Comparison of ENCODE assay signal across 22 cellular contexts in the genomic region with DNA sequence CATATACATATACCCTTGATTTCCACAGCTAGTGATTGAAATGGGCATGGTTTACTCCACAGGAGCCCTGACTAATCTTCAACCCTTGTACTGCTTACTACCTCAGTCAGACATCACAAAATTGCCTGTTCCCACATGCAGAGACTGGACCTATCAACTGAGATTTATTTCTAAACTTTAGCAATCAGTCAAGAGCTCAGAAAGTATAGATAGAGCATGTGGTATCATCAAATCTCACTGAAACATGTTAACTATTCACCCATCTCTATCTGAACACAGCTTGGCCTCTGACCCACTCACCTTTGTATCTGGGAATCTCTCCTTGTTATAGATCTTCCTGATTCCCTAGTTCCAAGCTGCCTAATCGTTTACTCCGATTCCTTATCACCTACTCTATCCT. TPM values are rescaled to one million over a fixed set of nuclear protein-coding genes. Genes with fewer than 3 reads are reported as not detected.
DNase-seq lines count a peak whose midpoint lies in the region; ATAC-seq and TF ChIP-seq lines count a peak whose summit lies in the region.
"Had no signal": no experiment of that assay in that cellular context is flagged by ENCODE, and none has a peak within 500 bp of the region (broad histone marks: within the 10 kb centered on the region; RNA-seq: fewer than 3 reads in every experiment).

No MANE protein-coding gene starts in this region.

- peaks cover 10% of the 10 kb centered on the region for H3K4me1 ChIP-seq in endodermal cell (ENCODE audit: control insufficient read depth, insufficient read depth, low read length)
- peaks cover 0 to 27% (median 3%) of the 10 kb centered on the region in 4 donors for H3K4me1 ChIP-seq in right lobe of liver
- peaks cover 21% of the 10 kb centered on the region for H3K4me1 ChIP-seq in smooth muscle cell (ENCODE audit: low read depth)

- no peak for DNase-seq in activated naive CD4-positive, alpha-beta T cell (lab: John Stamatoyannopoulos, UW)
- DNase-seq in endodermal cell (no peak), right lobe of liver (no peak), smooth muscle cell (lab: John Stamatoyannopoulos, UW; ENCODE audit: unreplicated experiment) (no peak), MG63 (no peak), SW 1271 (lab: John Stamatoyannopoulos, UW) (no peak), middle frontal gyrus (ENCODE audit: extremely low spot score, low spot score) (no peak)
- DNase-seq: activated CD4-positive, alpha-beta T cell treated with anti-CD3 and anti-CD28 coated beads for 1 hour; activated CD8-positive, alpha-beta T cell treated with anti-CD3 and anti-CD28 coated beads, Interleukin-2, amount 10 ng/mL, durations not matched to agents 7 days and 5 days; activated naive CD4-positive, alpha-beta T cell treated with Interleukin-2 at 50 U/mL for 16 hours; aorta; central memory CD4-positive, alpha-beta T cell; KBM-7; MV-4-11; NCI-H1694 treated with DMSO at 0.1 percent for 48 hours; NCI-H774; SHP77 treated with DMSO at 0.1 percent for 48 hours had no signal

- no peaks in the 10 kb centered on the region for H3K9me3 Mint-ChIP-seq in activated naive CD4-positive, alpha-beta T cell treated with anti-CD3 and anti-CD28 coated beads, Interleukin-2, amount 50 U/mL, for 24 hours
- H3K9me3 Mint-ChIP-seq in endodermal cell, result peaks cover 9% of the 10 kb centered on the region
- H3K9me3 Mint-ChIP-seq: nephron had no signal

- no peaks in the 10 kb centered on the region for H3K27me3 Mint-ChIP-seq in activated naive CD4-positive, alpha-beta T cell treated with anti-CD3 and anti-CD28 coated beads, Interleukin-2, amount 50 U/mL, for 24 hours
- H3K27me3 Mint-ChIP-seq in endodermal cell (ENCODE audit: insufficient read depth), result no peaks in the 10 kb centered on the region

- WGBS in endodermal cell (ENCODE audit: insufficient coverage in 1 of 2, insufficient read length in 1 of 2), 2 experiments, result 38 to 77% methylated on average over 2 of the region's 2 CpGs
- 15% methylated on average over 2 of the region's 2 CpGs for WGBS in right lobe of liver (ENCODE audit: insufficient coverage, low coverage, low lambda C conversion rate, missing lambda C conversion rate)
- WGBS in smooth muscle cell (ENCODE audit: low lambda C conversion rate), result 54% methylated on average over 2 of the region's 2 CpGs

- H3K36me3 ChIP-seq in endodermal cell (ENCODE audit: control insufficient read depth, insufficient read depth, low read length) (peaks cover 8% of the 10 kb centered on the region), right lobe of liver (no peaks in the 10 kb centered on the region), smooth muscle cell (ENCODE audit: low read depth) (no peaks in the 10 kb centered on the region), MG63 (peaks cover 2% of the 10 kb centered on the region; the same call in 1 of the 2 replicates)
- H3K36me3 ChIP-seq: suprapubic skin had no signal

- peaks cover 4% of the 10 kb centered on the region for H3K36me3 Mint-ChIP-seq in activated naive CD4-positive, alpha-beta T cell treated with anti-CD3 and anti-CD28 coated beads, Interleukin-2, amount 50 U/mL, for 24 hours
- H3K36me3 Mint-ChIP-seq in endodermal cell (ENCODE audit: low read depth), result peaks cover 14% of the 10 kb centered on the region

- H3K27me3 ChIP-seq in endodermal cell (ENCODE audit: control insufficient read depth, insufficient read depth, low read length, poor library complexity, severe bottlenecking) (no peaks in the 10 kb centered on the region), right lobe of liver (no peaks in the 10 kb centered on the region), smooth muscle cell (ENCODE audit: low read depth) (no peaks in the 10 kb centered on the region), MG63 (no peaks in the 10 kb centered on the region)
- H3K27me3 ChIP-seq: suprapubic skin had no signal

- intact Hi-C loops in right lobe of liver (cut with DNase I), result no loop called here

- peaks cover 86% of the 10 kb centered on the region for H3K4me1 Mint-ChIP-seq in activated naive CD4-positive, alpha-beta T cell treated with anti-CD3 and anti-CD28 coated beads, Interleukin-2, amount 50 U/mL, for 24 hours
- peaks cover 46% of the 10 kb centered on the region for H3K4me1 Mint-ChIP-seq in endodermal cell

- no peak overlapping the region for H3K4me3 ChIP-seq in endodermal cell (ENCODE audit: low read length)
- H3K4me3 ChIP-seq in right lobe of liver, result no peak overlapping the region
- H3K4me3 ChIP-seq in smooth muscle cell, result no peak overlapping the region
- H3K4me3 ChIP-seq in MG63, result no peak overlapping the region
- H3K4me3 ChIP-seq: lung, suprapubic skin had no signal

- no peak overlapping the region for H3K4me2 ChIP-seq in smooth muscle cell

- no peak overlapping the region for H3K4me3 Mint-ChIP-seq in activated naive CD4-positive, alpha-beta T cell treated with anti-CD3 and anti-CD28 coated beads, Interleukin-2, amount 50 U/mL, for 24 hours
- no peak overlapping the region for H3K4me3 Mint-ChIP-seq in endodermal cell
- H3K4me3 Mint-ChIP-seq: activated CD8-positive, alpha-beta T cell treated with anti-CD3 and anti-CD28 coated beads, Interleukin-2, amount 10 ng/mL, durations not matched to agents 7 days and 5 days; nephron had no signal

- no peak for TF ChIP-seq POLR2A in right lobe of liver (IDR thresholded peaks at IDR 0.05)

- TF ChIP-seq CTCF in endodermal cell (conservative IDR thresholded peaks at IDR 0.05) (no peak), right lobe of liver (IDR thresholded peaks at IDR 0.05) (no peak), smooth muscle cell (IDR thresholded peaks at IDR 0.05; ENCODE audit: borderline replicate concordance, insufficient read depth, poor library complexity, severe bottlenecking) (no peak)

- H3K27ac ChIP-seq in endodermal cell (ENCODE audit: low read depth, low read length) (no peak overlapping the region), right lobe of liver (no peak overlapping the region), smooth muscle cell (ENCODE audit: low read depth) (peak overlapping the region; percentile 34)
- H3K27ac ChIP-seq: 22Rv1, suprapubic skin had no signal

- peaks cover 27% of the 10 kb centered on the region for H3F3A ChIP-seq in smooth muscle cell (ENCODE audit: low read depth)

- H3K9ac ChIP-seq in endodermal cell (ENCODE audit: extremely low read depth, low read length, poor library complexity, severe bottlenecking) (no peak overlapping the region), smooth muscle cell (ENCODE audit: low read depth) (no peak overlapping the region)

- H3K79me2 ChIP-seq in smooth muscle cell (ENCODE audit: low read depth), result peaks cover 92% of the 10 kb centered on the region

- ATAC-seq in right lobe of liver, result peak; percentile 54 to 63 (median 60)
- ATAC-seq: activated CD8-positive, alpha-beta T cell treated with anti-CD3 and anti-CD28 coated beads, Interleukin-2, amount 10 ng/mL, durations not matched to agents 7 days and 5 days had no signal

- H3K9me3 ChIP-seq in endodermal cell (ENCODE audit: control insufficient read depth, low read length) (no peaks in the 10 kb centered on the region), right lobe of liver (no peaks in the 10 kb centered on the region), smooth muscle cell (replicated peaks; ENCODE audit: low read depth) (no peaks in the 10 kb centered on the region), MG63 (no peaks in the 10 kb centered on the region)
- H3K9me3 ChIP-seq: suprapubic skin had no signal

- H4K20me1 ChIP-seq in smooth muscle cell (ENCODE audit: low read depth), result peaks cover 97% of the 10 kb centered on the region

- no peak overlapping the region for H2AFZ ChIP-seq in smooth muscle cell (ENCODE audit: low read depth)

- H3K27ac Mint-ChIP-seq in activated naive CD4-positive, alpha-beta T cell treated with anti-CD3 and anti-CD28 coated beads, Interleukin-2, amount 50 U/mL, for 24 hours, result peak overlapping the region; percentile 76
- peak overlapping the region; percentile 65 for H3K27ac Mint-ChIP-seq in endodermal cell
- H3K27ac Mint-ChIP-seq: activated CD8-positive, alpha-beta T cell treated with anti-CD3 and anti-CD28 coated beads, Interleukin-2, amount 10 ng/mL, durations not matched to agents 7 days and 5 days had no signal

RNA-seq across cellular contexts. Expression of a gene that starts 14.6 kb away (rescaled TPM):
- total RNA-seq in endodermal cell (100 to 1,000 TPM; 191 to 211 TPM), right lobe of liver (10 to 100 TPM; 24.1 to 78.1 (median 43.3) TPM), smooth muscle cell (200 and 239 TPM in 2 replicates)
- polyA plus RNA-seq in endodermal cell (2013, experiment 1 of 2), result 168 TPM
- 155 TPM for polyA plus RNA-seq in endodermal cell (2013, experiment 2 of 2)
- 150 and 168 TPM in 2 replicates for polyA plus RNA-seq in smooth muscle cell
- total RNA-seq in MG63 (2014; rRNA removed; shearing (Covaris generic); ENCODE audit: low replicate concordance), result 140 and 158 TPM in 2 replicates

RNA-seq across cellular contexts. Expression of a gene that starts 36.2 kb away (rescaled TPM):
- total RNA-seq in endodermal cell, result 10 to 100 TPM; 26.6 to 32.5 TPM
- polyA plus RNA-seq in endodermal cell (2013, experiment 1 of 2), result 9.8 TPM
- 11.1 TPM for polyA plus RNA-seq in endodermal cell (2013, experiment 2 of 2)
- total RNA-seq in right lobe of liver, result 1 to 10 TPM; 4.2 to 8.8 (median 5.5) TPM
- total RNA-seq in smooth muscle cell, result 21.2 and 22.5 TPM in 2 replicates
- polyA plus RNA-seq in smooth muscle cell, result 28.0 and 43.1 TPM in 2 replicates
- 4.7 and 7.4 TPM in 2 replicates for total RNA-seq in MG63 (2014; rRNA removed; shearing (Covaris generic); ENCODE audit: low replicate concordance)
